19 cellular contexts compared by ENCODE assay signal in the genomic region with DNA sequence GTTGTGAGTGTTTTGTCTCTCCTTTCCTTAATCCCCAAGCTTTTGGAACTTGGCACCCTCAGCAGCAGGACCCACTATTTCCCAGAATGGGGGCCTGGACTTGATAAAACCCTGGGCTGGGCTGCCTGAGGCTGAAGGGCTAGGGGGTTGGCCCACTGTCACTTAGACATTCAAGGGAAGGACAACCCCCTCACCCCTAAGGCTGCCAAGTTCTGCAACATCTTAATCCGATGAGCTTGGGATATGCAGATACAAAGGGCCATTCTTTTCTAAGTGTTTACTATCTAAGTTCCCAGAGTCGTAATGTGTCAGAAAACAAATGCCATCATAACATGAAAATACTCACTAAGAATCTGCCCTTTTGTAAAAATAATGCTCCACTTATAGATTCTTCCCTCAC. TPM values are rescaled to one million over a fixed set of nuclear protein-coding genes. Genes with fewer than 3 reads are reported as not detected.
"Had no signal": no experiment of that assay in that cellular context is flagged by ENCODE, and none has a peak within 500 bp of the region (broad histone marks: within the 10 kb centered on the region; RNA-seq: fewer than 3 reads in every experiment).

No MANE protein-coding gene starts in this region.

- H3K4me1 ChIP-seq: prostate gland, right lobe of liver had no signal

- H2AFZ ChIP-seq: hepatocyte had no signal

- H3K36me3 ChIP-seq: left lung, prostate gland, right lobe of liver, thyroid gland had no signal

- H3K4me2 ChIP-seq: hepatocyte had no signal

- DNase-seq: activated CD4-positive, alpha-beta T cell treated with anti-CD3 and anti-CD28 coated beads, Interleukin-2, amount 50 U/mL, for 1 hour; activated naive CD4-positive, alpha-beta T cell treated with anti-CD3 and anti-CD28 coated beads, Interleukin-2, amount 10 ng/mL, durations not matched to agents 7 days and 5 days; activated T-cell treated with anti-CD3 and anti-CD28 coated beads for 4 hours; dermis blood vessel endothelial cell; endodermal cell; left lung; occipital lobe; right lobe of liver; stimulated activated CD4-positive, alpha-beta T cell treated with anti-CD3 and anti-CD28 coated beads, Interleukin-1b, Interleukin-23, amount 100 ng/mL, for 48 hours; thyroid gland had no signal

- H3K9me3 ChIP-seq: left lung, prostate gland, right lobe of liver, thyroid gland had no signal

- ATAC-seq: activated CD4-positive, CD25-positive, alpha-beta regulatory T cell treated with anti-CD3 and anti-CD28 coated beads, Interleukin-2, amount 50 U/mL, for 24 hours; activated T-helper 17 cell treated with anti-CD3 and anti-CD28 coated beads, Interleukin-2, amount 50 U/mL, for 72 hours; left lung; natural killer cell treated with Interleukin-12 subunit alpha and Interleukin-12 subunit beta and Interleukin-15 and Interleukin-18, amount 100 ng/mL, for 72 hours; right lobe of liver had no signal

- H3K27ac ChIP-seq: hepatocyte, left lung, prostate gland, right lobe of liver, thyroid gland had no signal

- H3K27me3 ChIP-seq: hepatocyte, left lung, right lobe of liver, thyroid gland had no signal

- H3K4me3 ChIP-seq: hepatocyte, left lung, prostate gland, right lobe of liver, thyroid gland had no signal

- FAIRE-seq: astrocyte, bronchial epithelial cell, keratinocyte had no signal

RNA-seq across cellular contexts. Expression of a gene that starts 42.9 kb away (rescaled TPM):
- total RNA-seq: epithelial cell of proximal tubule; natural killer cell treated with Interleukin-12 subunit alpha and Interleukin-12 subunit beta and Interleukin-15 and Interleukin-18, amount 100 ng/mL, for 72 hours had no signal
